ENCODE assay signal across 10 cellular contexts in genomic region chr15:77538011-77538410, GRCh38.
A peak's percentile ranks its signal among the peaks of the same experiment; 100 is the strongest.
DNase-seq lines count a peak whose midpoint lies in the region; ATAC-seq and FAIRE-seq lines count a peak whose summit lies in the region.
"Had no signal": no experiment of that assay in that cellular context is flagged by ENCODE, and none has a peak within 500 bp of the region (broad histone marks: within the 10 kb centered on the region; RNA-seq: fewer than 3 reads in every experiment).

No MANE protein-coding gene starts in this region.

- no peak overlapping the region for H3K9ac ChIP-seq in BLaER1

- H3K27ac ChIP-seq in BLaER1: no peak overlapping the region
- H3K27ac ChIP-seq in caudate nucleus (ENCODE audit: low read depth, low read length): peak overlapping the region; percentile 92
- H3K27ac ChIP-seq: WERI-Rb-1 had no signal

- H3K27me3 ChIP-seq in BLaER1: no peaks in the 10 kb centered on the region

- H3K4me1 ChIP-seq in BLaER1: peaks cover 21% of the 10 kb centered on the region

- peak; percentile 84 for ATAC-seq in GM19351 (IDR thresholded peaks at IDR 0.05; ENCODE audit: unreplicated experiment)
- peak; percentile 60 for ATAC-seq in HG02981 (IDR thresholded peaks at IDR 0.05; ENCODE audit: unreplicated experiment)

- H3K4me3 ChIP-seq in BLaER1: no peak overlapping the region

- DNase-seq in caudate nucleus (lab: John Stamatoyannopoulos, UW): peak in 48 of 61 donors; percentile 6 to 75 (median 46)
- DNase-seq in urothelium cell line (ENCODE audit: low spot score): no peak
- no peak for DNase-seq in SK-N-DZ (ENCODE audit: low spot score)
- DNase-seq in HuH-7.5 (ENCODE audit: low spot score): no peak
- DNase-seq in stimulated activated CD4-positive, alpha-beta T cell treated with anti-CD3 and anti-CD28 coated beads, Interleukin-2, amount 100 ng/mL, for 48 hours: no peak
- DNase-seq: NCI-H1436, WERI-Rb-1 had no signal

- H4K20me1 ChIP-seq in BLaER1: no peaks in the 10 kb centered on the region

- H3K9me3 ChIP-seq in BLaER1: no peaks in the 10 kb centered on the region

- no peak for FAIRE-seq in urothelium cell line (lab: Jason Lieb, UNC)

- no peaks in the 10 kb centered on the region for H3K36me3 ChIP-seq in BLaER1
- H3K36me3 ChIP-seq: WERI-Rb-1 had no signal

- H3K4me2 ChIP-seq in BLaER1: peak overlapping the region; percentile 41

Comparison
In these comparisons a context has a peak if more than half of its experiments do, and no peak if none do; other contexts are left out.
1. DNase-seq: peak in caudate nucleus (48 of 61); none in urothelium cell line (single experiment), SK-N-DZ (single experiment), HuH-7.5 (single experiment) and stimulated activated CD4-positive, alpha-beta T cell treated with anti-CD3 and anti-CD28 coated beads, Interleukin-2, amount 100 ng/mL, for 48 hours (0 of 2).